In genomic region chr12:106119301-106119700, GRCh38 we compare ENCODE assay signal across 2 cellular contexts.
TF ChIP-seq lines count a peak whose summit lies in the region.

No MANE protein-coding gene starts in this region.

TF ChIP-seq in SK-N-SH treated with all-trans-retinoic acid at 6 μM for 48 hours, 23 proteins besides CTCF, POLR2A, EP300 and RAD21:
- TF ChIP-seq SNAI2 (CRISPR knock-in tag; IDR thresholded peaks at IDR 0.05) (no peak), ISL1 (CRISPR knock-in tag; IDR thresholded peaks at IDR 0.05) (peak; percentile 38; the same call in 1 of the 2 replicates)

TF ChIP-seq in SK-N-SH, 30 proteins besides CTCF, POLR2A, EP300 and RAD21:
- TF ChIP-seq FOXM1 (IDR thresholded peaks at IDR 0.05; ENCODE audit: low read depth) (no peak), EZH2phosphoT487 (IDR thresholded peaks at IDR 0.05; ENCODE audit: borderline replicate concordance, low read depth) (no peak), NFIC (IDR thresholded peaks at IDR 0.05; ENCODE audit: borderline replicate concordance) (no peak), TAF1 (IDR thresholded peaks at IDR 0.05; ENCODE audit: borderline replicate concordance, low read depth, low read length) (no peak), FOSL2 (IDR thresholded peaks at IDR 0.05; ENCODE audit: borderline replicate concordance, low read depth) (no peak), SMC3 (IDR thresholded peaks at IDR 0.05; ENCODE audit: low read depth, low read length) (no peak), CHD2 (IDR thresholded peaks at IDR 0.05; ENCODE audit: low read length, partially characterized antibody) (no peak), TCF12 (IDR thresholded peaks at IDR 0.05) (no peak), RFX5 (IDR thresholded peaks at IDR 0.05; ENCODE audit: low read length) (no peak), MEF2A (IDR thresholded peaks at IDR 0.05; ENCODE audit: borderline replicate concordance, low read depth) (no peak), MXI1 (IDR thresholded peaks at IDR 0.05; ENCODE audit: low read depth, low read length) (no peak)
